In the genomic region with DNA sequence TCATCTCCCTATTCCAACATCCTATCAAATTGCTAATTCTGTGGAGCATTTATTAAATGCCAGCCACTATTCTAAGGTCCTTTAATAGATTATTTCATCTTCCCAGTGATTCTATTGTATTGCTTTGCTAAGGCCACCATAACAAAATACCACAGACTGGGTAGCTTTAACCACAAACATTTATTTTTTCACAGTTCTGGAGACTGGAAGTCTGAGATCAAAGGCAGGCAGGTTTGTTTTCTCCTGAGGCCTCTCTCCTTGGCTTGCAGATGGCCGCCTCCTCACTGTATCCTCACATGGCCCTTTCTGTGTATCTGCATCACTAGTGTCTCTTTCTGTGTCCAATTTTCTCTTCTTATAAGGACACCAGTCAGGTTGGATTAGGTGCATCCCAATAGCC, we compare ENCODE assay signal across 27 cellular contexts.
"Had no signal": no experiment of that assay in that cellular context is flagged by ENCODE, and none has a peak within 500 bp of the region (broad histone marks: within the 10 kb centered on the region; RNA-seq: fewer than 3 reads in every experiment).

No MANE protein-coding gene starts in this region.

- H3K9ac ChIP-seq: SK-N-SH had no signal

- H3K9me3 Mint-ChIP-seq: activated B cell treated with CpG ODN at 0.5 μM for 24 hours; activated CD8-positive, alpha-beta T cell treated with anti-CD3 and anti-CD28 coated beads for 36 hours; activated naive CD8-positive, alpha-beta T cell treated with anti-CD3 and anti-CD28 coated beads, Interleukin-2, amount 10 ng/mL, durations not matched to agents 7 days and 5 days had no signal

- H3K27ac Mint-ChIP-seq: activated B cell treated with CpG ODN at 0.5 μM for 24 hours; activated CD8-positive, alpha-beta T cell treated with anti-CD3 and anti-CD28 coated beads for 36 hours; activated naive CD8-positive, alpha-beta T cell treated with anti-CD3 and anti-CD28 coated beads, Interleukin-2, amount 10 ng/mL, durations not matched to agents 7 days and 5 days; T-helper 17 cell had no signal

- ATAC-seq: activated CD8-positive, alpha-beta T cell treated with anti-CD3 and anti-CD28 coated beads for 36 hours; Panc1; T-helper 17 cell had no signal

- H3K4me1 ChIP-seq: SJCRH30 had no signal

- H3K36me3 Mint-ChIP-seq: activated naive CD8-positive, alpha-beta T cell treated with anti-CD3 and anti-CD28 coated beads, Interleukin-2, amount 10 ng/mL, durations not matched to agents 7 days and 5 days had no signal

- H3K4me3 Mint-ChIP-seq: activated B cell treated with CpG ODN at 0.5 μM for 24 hours; activated CD8-positive, alpha-beta T cell treated with anti-CD3 and anti-CD28 coated beads for 36 hours; activated naive CD8-positive, alpha-beta T cell treated with anti-CD3 and anti-CD28 coated beads, Interleukin-2, amount 10 ng/mL, durations not matched to agents 7 days and 5 days; T-helper 17 cell had no signal

- H3K27me3 Mint-ChIP-seq: activated B cell treated with CpG ODN at 0.5 μM for 24 hours had no signal

- H3K4me1 Mint-ChIP-seq: activated B cell treated with CpG ODN at 0.5 μM for 24 hours had no signal

- H3K4me2 ChIP-seq: SK-N-SH had no signal

- H3K27ac ChIP-seq: adrenal gland, brain microvascular endothelial cell, cardiac muscle cell, RWPE1, SJCRH30 had no signal

- H3K27me3 ChIP-seq: adrenal gland, brain microvascular endothelial cell, cardiac muscle cell, SJCRH30 had no signal

- H3K4me3 ChIP-seq: adrenal gland, cardiac muscle cell, SJCRH30 had no signal

- H3K9me3 ChIP-seq: adrenal gland, SJCRH30 had no signal

- DNase-seq: activated B cell treated with CpG ODN at 0.5 μM for 24 hours; activated CD8-positive, alpha-beta memory T cell treated with anti-CD3 and anti-CD28 coated beads, Interleukin-2, amount 50 U/mL, for 4 hours; activated CD8-positive, alpha-beta T cell treated with anti-CD3 and anti-CD28 coated beads for 36 hours; activated naive CD4-positive, alpha-beta T cell treated with anti-CD3 and anti-CD28 coated beads, Interleukin-2, amount 50 U/mL, for 16 hours; activated naive CD8-positive, alpha-beta T cell treated with anti-CD3 and anti-CD28 coated beads, Interleukin-2, amount 10 ng/mL, durations not matched to agents 7 days and 5 days; adrenal gland; anterior cingulate cortex; brain microvascular endothelial cell; Kasumi-1; KBM-7; NCI-H1048; NCI-H146; NCI-H187 treated with DMSO at 0.1 percent for 48 hours; NCI-H2081 treated with DMSO at 0.1 percent for 48 hours; NCI-H226; NCI-H526; NCI-H82; OCI-M1; Right ventricle myocardium superior; SJCRH30; SK-N-SH; T-helper 17 cell; T-helper 9 cell had no signal

- H3K36me3 ChIP-seq: adrenal gland, brain microvascular endothelial cell, cardiac muscle cell, SJCRH30 had no signal

- FAIRE-seq: TTC549 had no signal
